Comparison of ENCODE assay signal across 1 cellular context in the genomic region with DNA sequence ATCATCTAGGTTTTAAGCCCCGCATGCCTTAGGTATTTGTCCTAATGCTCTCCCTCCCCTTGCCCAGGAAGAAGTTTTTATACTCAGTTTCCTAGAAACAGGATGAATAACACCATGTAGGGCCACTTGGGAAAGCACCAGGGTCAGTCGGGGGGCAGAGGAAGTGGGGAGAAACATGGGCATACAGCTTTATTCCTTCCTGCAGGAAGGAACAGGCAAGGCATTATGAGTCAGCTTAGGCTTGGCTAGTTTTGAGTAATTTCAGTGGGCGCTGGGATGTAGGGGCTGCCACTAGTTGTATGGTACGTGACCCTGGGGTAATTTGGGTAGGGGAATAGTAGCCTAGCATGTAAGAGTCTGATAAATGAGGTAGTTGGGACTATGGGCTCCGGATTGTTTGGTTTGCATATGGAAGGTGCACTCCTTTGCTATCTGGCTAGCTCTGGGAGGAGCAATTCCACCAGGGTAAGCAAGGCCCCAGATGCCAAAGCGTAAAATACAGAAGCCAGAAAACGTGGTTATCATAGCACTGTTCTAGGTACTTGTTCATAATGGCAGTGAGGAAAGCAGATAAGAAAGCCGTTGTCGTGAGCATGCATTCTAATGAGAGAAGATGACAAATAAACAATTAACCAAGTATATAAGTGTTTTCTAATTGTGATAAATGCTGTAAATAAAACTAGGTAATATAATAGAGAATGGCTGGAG.
TF ChIP-seq lines count a peak whose summit lies in the region.

No MANE protein-coding gene starts in this region.

TF ChIP-seq in SK-N-SH treated with all-trans-retinoic acid at 6 μM for 48 hours, 23 proteins besides CTCF, POLR2A, EP300 and RAD21 (continued from another document):
- TF ChIP-seq, protein P1, sequence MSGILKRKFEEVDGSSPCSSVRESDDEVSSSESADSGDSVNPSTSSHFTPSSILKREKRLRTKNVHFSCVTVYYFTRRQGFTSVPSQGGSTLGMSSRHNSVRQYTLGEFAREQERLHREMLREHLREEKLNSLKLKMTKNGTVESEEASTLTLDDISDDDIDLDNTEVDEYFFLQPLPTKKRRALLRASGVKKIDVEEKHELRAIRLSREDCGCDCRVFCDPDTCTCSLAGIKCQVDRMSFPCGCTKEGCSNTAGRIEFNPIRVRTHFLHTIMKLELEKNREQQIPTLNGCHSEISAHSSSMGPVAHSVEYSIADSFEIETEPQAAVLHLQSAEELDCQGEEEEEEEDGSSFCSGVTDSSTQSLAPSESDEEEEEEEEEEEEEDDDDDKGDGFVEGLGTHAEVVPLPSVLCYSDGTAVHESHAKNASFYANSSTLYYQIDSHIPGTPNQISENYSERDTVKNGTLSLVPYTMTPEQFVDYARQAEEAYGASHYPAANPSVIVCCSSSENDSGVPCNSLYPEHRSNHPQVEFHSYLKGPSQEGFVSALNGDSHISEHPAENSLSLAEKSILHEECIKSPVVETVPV (CRISPR knock-in tag; IDR thresholded peaks at IDR 0.05), result no peak
- TF ChIP-seq TSHZ2 (CRISPR knock-in tag; IDR thresholded peaks at IDR 0.05) (no peak), ZFP3 (CRISPR knock-in tag; IDR thresholded peaks at IDR 0.05) (no peak)
